Comparison of ENCODE assay signal across 24 cellular contexts in the genomic region with DNA sequence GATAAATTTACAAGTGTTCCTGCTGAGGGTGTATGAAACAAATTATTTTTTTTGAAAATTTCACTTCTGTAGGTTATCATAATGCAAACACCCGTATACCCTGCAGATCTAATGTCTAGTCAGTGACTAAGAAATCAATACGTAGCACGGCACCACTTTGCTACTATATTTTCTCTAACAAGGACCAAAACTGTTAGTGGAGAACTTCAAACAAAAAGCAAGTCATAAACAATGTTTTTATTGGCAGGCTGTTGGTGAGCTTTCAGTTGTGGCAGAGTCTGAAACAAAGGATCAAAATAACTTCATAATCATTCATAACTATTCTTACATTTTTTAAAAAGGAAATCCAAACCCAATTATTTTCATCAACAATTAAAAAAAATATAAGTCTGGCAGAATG.
"Had no signal": no experiment of that assay in that cellular context is flagged by ENCODE, and none has a peak within 500 bp of the region (broad histone marks: within the 10 kb centered on the region; RNA-seq: fewer than 3 reads in every experiment).

No MANE protein-coding gene starts in this region.

- H3K27me3 Mint-ChIP-seq: memory B cell; natural killer cell treated with Interleukin-12 subunit alpha and Interleukin-12 subunit beta and Interleukin-15 and Interleukin-18, amount 100 ng/mL, for 72 hours; progenitor cell of endocrine pancreas; type B pancreatic cell had no signal

- H3K27ac Mint-ChIP-seq: memory B cell; natural killer cell treated with Interleukin-12 subunit alpha and Interleukin-12 subunit beta and Interleukin-15 and Interleukin-18, amount 100 ng/mL, for 72 hours; neural progenitor cell; progenitor cell of endocrine pancreas; type B pancreatic cell had no signal

- DNase-seq: colonic mucosa; dorsolateral prefrontal cortex; effector CD8-positive, alpha-beta T cell; foreskin fibroblast; glutamatergic neuron; left cardiac atrium; left ventricle myocardium inferior; lower lobe of right lung; nucleus accumbens; pancreas; right cardiac atrium; small intestine; stimulated activated CD4-positive, alpha-beta T cell treated with anti-CD3 and anti-CD28 coated beads, Interleukin-12 subunit alpha, Interleukin-12 subunit beta, amount 100 ng/mL, for 4 hours; stimulated activated naive CD4-positive, alpha-beta T cell; stomach; thyroid gland had no signal

- H3K9me3 ChIP-seq: colonic mucosa, gastroesophageal sphincter, left ventricle myocardium inferior, lower lobe of right lung, pancreas, stomach, suprapubic skin, thyroid gland had no signal

- H3K36me3 ChIP-seq: colonic mucosa, neural progenitor cell, thyroid gland had no signal

- H3K36me3 Mint-ChIP-seq: natural killer cell treated with Interleukin-12 subunit alpha and Interleukin-12 subunit beta and Interleukin-15 and Interleukin-18, amount 100 ng/mL, for 72 hours had no signal

- H3K4me3 ChIP-seq: colonic mucosa, dorsolateral prefrontal cortex, gastroesophageal sphincter, left ventricle myocardium inferior, lower lobe of right lung, neural progenitor cell, pancreas, stomach, suprapubic skin, thyroid gland had no signal

- H3K27me3 ChIP-seq: colonic mucosa, dorsolateral prefrontal cortex, gastroesophageal sphincter, neural progenitor cell, pancreas, stomach, suprapubic skin, thyroid gland had no signal

- H3K4me1 ChIP-seq: colonic mucosa, lower lobe of right lung had no signal

- H3K27ac ChIP-seq: colonic mucosa, dorsolateral prefrontal cortex, gastroesophageal sphincter, left ventricle myocardium inferior, lower lobe of right lung, neural progenitor cell, pancreas, stomach, suprapubic skin, thyroid gland had no signal

- H3K4me3 Mint-ChIP-seq: memory B cell; mesothelial cell of epicardium; natural killer cell treated with Interleukin-12 subunit alpha and Interleukin-12 subunit beta and Interleukin-15 and Interleukin-18, amount 100 ng/mL, for 72 hours; neural progenitor cell; type B pancreatic cell had no signal

- H3K9ac ChIP-seq: neural progenitor cell had no signal

- H3K4me1 Mint-ChIP-seq: neural progenitor cell had no signal

- H3K9me3 Mint-ChIP-seq: memory B cell; natural killer cell treated with Interleukin-12 subunit alpha and Interleukin-12 subunit beta and Interleukin-15 and Interleukin-18, amount 100 ng/mL, for 72 hours; neural progenitor cell; type B pancreatic cell had no signal
